1 cellular context compared by ENCODE assay signal in the genomic region with DNA sequence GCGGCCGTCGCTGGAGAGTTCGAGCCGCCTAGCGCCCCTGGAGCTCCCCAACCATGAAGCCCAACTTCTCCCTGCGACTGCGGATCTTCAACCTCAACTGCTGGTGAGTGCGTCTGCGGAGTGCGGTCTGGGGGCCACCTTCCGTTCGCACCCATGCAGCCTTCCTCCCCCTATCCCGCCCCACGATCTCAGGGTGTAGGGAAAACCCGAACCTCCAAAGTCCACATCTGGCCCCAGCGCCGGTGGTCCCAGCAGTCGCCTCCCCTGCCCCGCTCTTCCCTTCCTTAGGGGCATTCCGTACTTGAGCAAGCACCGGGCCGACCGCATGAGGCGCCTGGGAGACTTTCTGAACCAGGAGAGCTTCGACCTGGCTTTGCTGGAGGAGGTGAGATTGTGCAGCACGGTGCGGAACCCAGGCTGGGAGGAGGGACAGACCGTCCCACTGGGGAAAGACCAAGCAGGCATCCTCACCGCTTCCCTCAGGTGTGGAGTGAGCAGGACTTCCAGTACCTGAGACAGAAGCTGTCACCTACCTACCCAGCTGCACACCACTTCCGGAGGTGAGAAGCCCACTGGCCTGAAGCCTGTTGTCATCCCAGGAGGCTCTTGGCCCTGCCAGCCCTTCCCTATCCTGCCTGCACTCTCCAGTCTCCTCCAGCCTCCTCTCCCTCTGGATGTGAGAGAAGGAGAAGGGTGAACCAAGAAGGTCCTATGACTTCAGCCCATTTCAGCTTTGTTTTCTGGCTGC.
A peak's percentile ranks its signal among the peaks of the same experiment; 100 is the strongest.
TF ChIP-seq lines count a peak whose summit lies in the region.

No MANE protein-coding gene starts in this region.

TF ChIP-seq in A549, 52 proteins besides CTCF, POLR2A, EP300 and RAD21 (continued from another document):
- TF ChIP-seq, protein P1, sequence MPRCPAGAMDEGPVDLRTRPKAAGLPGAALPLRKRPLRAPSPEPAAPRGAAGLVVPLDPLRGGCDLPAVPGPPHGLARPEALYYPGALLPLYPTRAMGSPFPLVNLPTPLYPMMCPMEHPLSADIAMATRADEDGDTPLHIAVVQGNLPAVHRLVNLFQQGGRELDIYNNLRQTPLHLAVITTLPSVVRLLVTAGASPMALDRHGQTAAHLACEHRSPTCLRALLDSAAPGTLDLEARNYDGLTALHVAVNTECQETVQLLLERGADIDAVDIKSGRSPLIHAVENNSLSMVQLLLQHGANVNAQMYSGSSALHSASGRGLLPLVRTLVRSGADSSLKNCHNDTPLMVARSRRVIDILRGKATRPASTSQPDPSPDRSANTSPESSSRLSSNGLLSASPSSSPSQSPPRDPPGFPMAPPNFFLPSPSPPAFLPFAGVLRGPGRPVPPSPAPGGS (IDR thresholded peaks at IDR 0.05), result no peak
- no peak for TF ChIP-seq FOSL2 (IDR thresholded peaks at IDR 0.05)
- TF ChIP-seq FOSL2 (CRISPR knock-in tag; IDR thresholded peaks at IDR 0.05), result no peak
- TF ChIP-seq, protein P2, sequence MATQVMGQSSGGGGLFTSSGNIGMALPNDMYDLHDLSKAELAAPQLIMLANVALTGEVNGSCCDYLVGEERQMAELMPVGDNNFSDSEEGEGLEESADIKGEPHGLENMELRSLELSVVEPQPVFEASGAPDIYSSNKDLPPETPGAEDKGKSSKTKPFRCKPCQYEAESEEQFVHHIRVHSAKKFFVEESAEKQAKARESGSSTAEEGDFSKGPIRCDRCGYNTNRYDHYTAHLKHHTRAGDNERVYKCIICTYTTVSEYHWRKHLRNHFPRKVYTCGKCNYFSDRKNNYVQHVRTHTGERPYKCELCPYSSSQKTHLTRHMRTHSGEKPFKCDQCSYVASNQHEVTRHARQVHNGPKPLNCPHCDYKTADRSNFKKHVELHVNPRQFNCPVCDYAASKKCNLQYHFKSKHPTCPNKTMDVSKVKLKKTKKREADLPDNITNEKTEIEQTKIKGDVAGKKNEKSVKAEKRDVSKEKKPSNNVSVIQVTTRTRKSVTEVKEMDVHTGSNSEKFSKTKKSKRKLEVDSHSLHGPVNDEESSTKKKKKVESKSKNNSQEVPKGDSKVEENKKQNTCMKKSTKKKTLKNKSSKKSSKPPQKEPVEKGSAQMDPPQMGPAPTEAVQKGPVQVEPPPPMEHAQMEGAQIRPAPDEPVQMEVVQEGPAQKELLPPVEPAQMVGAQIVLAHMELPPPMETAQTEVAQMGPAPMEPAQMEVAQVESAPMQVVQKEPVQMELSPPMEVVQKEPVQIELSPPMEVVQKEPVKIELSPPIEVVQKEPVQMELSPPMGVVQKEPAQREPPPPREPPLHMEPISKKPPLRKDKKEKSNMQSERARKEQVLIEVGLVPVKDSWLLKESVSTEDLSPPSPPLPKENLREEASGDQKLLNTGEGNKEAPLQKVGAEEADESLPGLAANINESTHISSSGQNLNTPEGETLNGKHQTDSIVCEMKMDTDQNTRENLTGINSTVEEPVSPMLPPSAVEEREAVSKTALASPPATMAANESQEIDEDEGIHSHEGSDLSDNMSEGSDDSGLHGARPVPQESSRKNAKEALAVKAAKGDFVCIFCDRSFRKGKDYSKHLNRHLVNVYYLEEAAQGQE (IDR thresholded peaks at IDR 0.05), result no peak
- TF ChIP-seq CHD4 (IDR thresholded peaks at IDR 0.05; ENCODE audit: borderline replicate concordance), result no peak
- peak; percentile 38; the same call in 1 of the 2 replicates for TF ChIP-seq MAX (IDR thresholded peaks at IDR 0.05)
- TF ChIP-seq ZC3H11A (IDR thresholded peaks at IDR 0.05), result no peak
- no peak for TF ChIP-seq MAZ (IDR thresholded peaks at IDR 0.05; ENCODE audit: borderline replicate concordance, low read depth, low read length)
- TF ChIP-seq HMGXB4 (CRISPR knock-in tag; IDR thresholded peaks at IDR 0.05; ENCODE audit: borderline replicate concordance), result no peak
- no peak for TF ChIP-seq HOXA7 (CRISPR knock-in tag; IDR thresholded peaks at IDR 0.05)
- no peak for TF ChIP-seq CEBPB (IDR thresholded peaks at IDR 0.05)
- TF ChIP-seq PHF8 (IDR thresholded peaks at IDR 0.05; ENCODE audit: borderline replicate concordance, low read depth), result 0 out of 2 replicates have a peak, but pooled peaks have one; percentile 45
- TF ChIP-seq SREBF2 (IDR thresholded peaks at IDR 0.05), result no peak
- 0 out of 2 replicates have a peak, but pooled peaks have one; percentile 56 for TF ChIP-seq ATOH8 (CRISPR knock-in tag; IDR thresholded peaks at IDR 0.05; ENCODE audit: low read depth)
